ENCODE assay signal across 9 cellular contexts in genomic region chr5:1793301-1793740, GRCh38. TPM values are rescaled to one million over a fixed set of nuclear protein-coding genes. Genes with fewer than 3 reads are reported as not detected.
DNase-seq lines count a peak whose midpoint lies in the region; ATAC-seq and TF ChIP-seq lines count a peak whose summit lies in the region.
"Had no signal": no experiment of that assay in that cellular context is flagged by ENCODE, and none has a peak within 500 bp of the region (broad histone marks: within the 10 kb centered on the region; RNA-seq: fewer than 3 reads in every experiment).

No MANE protein-coding gene starts in this region.

- no peak for TF ChIP-seq CTCF in tibial nerve (IDR thresholded peaks at IDR 0.05)

- H3K27ac ChIP-seq in thymus (ENCODE audit: low read depth), result peak overlapping the region; percentile 80
- no peak overlapping the region for H3K27ac ChIP-seq in tibial nerve

- intact Hi-C loops in activated CD4-positive, alpha-beta T cell treated with anti-CD3 and anti-CD28 coated beads, Interleukin-2, amount 10 ng/mL, durations not matched to agents 24 days and 14 days (cut with micrococcal nuclease), result loop anchor here (1.0 to 10.0 kb wide), 5 partner anchors 8 to 686 kb away; partner anchors contain the start of genes LPCAT1 and NDUFS6

- WGBS in thymus, result 89% methylated on average over 10 of the region's 10 CpGs
- WGBS in tibial nerve, 2 donors, result 51 to 60% methylated on average over 10 of the region's 10 CpGs

- H3K9me3 ChIP-seq in thymus (ENCODE audit: control insufficient read depth), result no peaks in the 10 kb centered on the region
- no peaks in the 10 kb centered on the region for H3K9me3 ChIP-seq in tibial nerve

- ATAC-seq in GM18867 (IDR thresholded peaks at IDR 0.05; ENCODE audit: unreplicated experiment), result no peak
- ATAC-seq: left ventricle myocardium superior had no signal

- peak overlapping the region; percentile 97 for H3K27ac Mint-ChIP-seq in activated CD4-positive, alpha-beta T cell treated with anti-CD3 and anti-CD28 coated beads, Interleukin-2, amount 10 ng/mL, durations not matched to agents 24 days and 14 days

- H3K4me1 Mint-ChIP-seq in activated CD4-positive, alpha-beta T cell treated with anti-CD3 and anti-CD28 coated beads, Interleukin-2, amount 10 ng/mL, durations not matched to agents 24 days and 14 days, result peaks cover 74% of the 10 kb centered on the region

- peak; percentile 63 for DNase-seq in activated naive CD4-positive, alpha-beta T cell treated with Interleukin-2 at 50 U/mL for 16 hours
- no peak for DNase-seq in activated naive CD4-positive, alpha-beta T cell (lab: John Stamatoyannopoulos, UW)
- peak; percentile 70 for DNase-seq in activated CD4-positive, alpha-beta T cell treated with anti-CD3 and anti-CD28 coated beads, Interleukin-2, amount 10 ng/mL, durations not matched to agents 24 days and 14 days
- DNase-seq in iris pigment epithelial cell (ENCODE audit: low read depth) (peak; percentile 61), NOMO-1 treated with dmso at 0.1 percent for 144 hours (lab: John Stamatoyannopoulos, UW; ENCODE audit: unreplicated experiment) (no peak), tibial nerve (ENCODE audit: low spot score in 2 of 2) (no peak)
- DNase-seq: left ventricle myocardium superior had no signal

- H3K9me3 Mint-ChIP-seq in activated CD4-positive, alpha-beta T cell treated with anti-CD3 and anti-CD28 coated beads, Interleukin-2, amount 10 ng/mL, durations not matched to agents 24 days and 14 days, result no peaks in the 10 kb centered on the region

- no peaks in the 10 kb centered on the region for H3K27me3 Mint-ChIP-seq in activated CD4-positive, alpha-beta T cell treated with anti-CD3 and anti-CD28 coated beads, Interleukin-2, amount 10 ng/mL, durations not matched to agents 24 days and 14 days

- H3K27me3 ChIP-seq in thymus (ENCODE audit: control insufficient read depth, insufficient read depth), result no peaks in the 10 kb centered on the region
- H3K27me3 ChIP-seq in tibial nerve, result no peaks in the 10 kb centered on the region

- H3K4me1 ChIP-seq in thymus (ENCODE audit: control insufficient read depth, insufficient read depth, low read length), result no peaks in the 10 kb centered on the region
- peaks cover 0 to 29% (median 4%) of the 10 kb centered on the region in 4 donors for H3K4me1 ChIP-seq in tibial nerve

- peaks cover 23% of the 10 kb centered on the region for H3K36me3 ChIP-seq in thymus (ENCODE audit: control insufficient read depth, insufficient read depth)
- H3K36me3 ChIP-seq in tibial nerve, result peaks cover 0 to 37% (median 0%) of the 10 kb centered on the region in 3 donors

- peaks cover 31% of the 10 kb centered on the region for H3K36me3 Mint-ChIP-seq in activated CD4-positive, alpha-beta T cell treated with anti-CD3 and anti-CD28 coated beads, Interleukin-2, amount 10 ng/mL, durations not matched to agents 24 days and 14 days (ENCODE audit: low read depth)

- no peak overlapping the region for H3K4me3 ChIP-seq in thymus (ENCODE audit: low read length)
- no peak overlapping the region for H3K4me3 ChIP-seq in tibial nerve

- peak overlapping the region; percentile 86 for H3K4me3 Mint-ChIP-seq in activated CD4-positive, alpha-beta T cell treated with anti-CD3 and anti-CD28 coated beads, Interleukin-2, amount 10 ng/mL, durations not matched to agents 24 days and 14 days

- TF ChIP-seq POLR2A in tibial nerve (IDR thresholded peaks at IDR 0.05), result no peak

- TF ChIP-seq EP300 in tibial nerve (IDR thresholded peaks at IDR 0.05), result no peak

RNA-seq across cellular contexts. Expression of gene MRPL36, which starts 6.3 kb away (rescaled TPM):
- total RNA-seq in activated CD4-positive, alpha-beta T cell treated with anti-CD3 and anti-CD28 coated beads, Interleukin-2, amount 10 ng/mL, durations not matched to agents 24 days and 14 days, result 107 and 108 TPM in 2 replicates
- 73.0 TPM for polyA plus RNA-seq in thymus
- total RNA-seq in tibial nerve, result 10 to 100 TPM; 18.2 to 54.0 (median 27.8) TPM

RNA-seq across cellular contexts. Expression of gene NDUFS6, which starts 7.9 kb away (rescaled TPM):
- 37.8 and 40.3 TPM in 2 replicates for total RNA-seq in activated CD4-positive, alpha-beta T cell treated with anti-CD3 and anti-CD28 coated beads, Interleukin-2, amount 10 ng/mL, durations not matched to agents 24 days and 14 days
- polyA plus RNA-seq in thymus, result 55.0 TPM
- total RNA-seq in tibial nerve, result 10 to 100 TPM; 28.2 to 62.0 (median 40.3) TPM

Comparison
In these comparisons a context has a peak if more than half of its experiments do, and no peak if none do; other contexts are left out.
1. DNase-seq: peak in activated naive CD4-positive, alpha-beta T cell treated with Interleukin-2 at 50 U/mL for 16 hours (single experiment), activated CD4-positive, alpha-beta T cell treated with anti-CD3 and anti-CD28 coated beads, Interleukin-2, amount 10 ng/mL, durations not matched to agents 24 days and 14 days (single experiment) and iris pigment epithelial cell (single experiment); none in activated naive CD4-positive, alpha-beta T cell (0 of 4), NOMO-1 treated with dmso at 0.1 percent for 144 hours (single experiment) and tibial nerve (0 of 2).